In the genomic region with DNA sequence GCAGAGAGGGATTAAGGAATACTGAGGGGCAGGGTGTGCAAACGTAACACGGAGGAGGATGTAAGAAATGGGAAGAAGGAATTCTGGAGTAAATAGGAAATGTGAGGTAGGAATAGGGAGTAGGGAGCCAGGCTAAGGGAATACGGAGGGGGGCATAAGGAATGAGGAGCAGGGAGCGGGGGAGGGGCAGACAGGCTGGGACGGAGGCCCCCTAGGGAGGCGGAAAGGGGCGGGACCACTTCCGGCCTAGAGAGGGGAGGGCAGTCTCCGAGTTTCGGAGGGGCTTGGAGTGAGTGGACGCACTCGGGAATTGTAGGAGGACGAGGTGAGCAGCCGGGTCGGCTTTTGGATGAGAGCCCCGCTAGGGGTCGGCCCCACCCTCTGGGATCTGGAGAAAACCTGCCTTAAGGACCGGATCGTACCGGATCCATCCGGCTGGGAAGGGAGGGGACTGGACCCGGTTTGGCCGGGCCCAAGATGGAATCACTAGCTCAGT, we compare ENCODE assay signal across 8 cellular contexts. TPM values are rescaled to one million over a fixed set of nuclear protein-coding genes. Genes with fewer than 3 reads are reported as not detected.
DNase-seq lines count a peak whose midpoint lies in the region; ATAC-seq and TF ChIP-seq lines count a peak whose summit lies in the region.

No MANE protein-coding gene starts in this region.

- no peaks in the 10 kb centered on the region for H3K9me3 Mint-ChIP-seq in activated CD4-positive, alpha-beta memory T cell treated with anti-CD3 and anti-CD28 coated beads, Interleukin-2, amount 10 ng/mL, durations not matched to agents 7 days and 5 days

- H3K36me3 ChIP-seq in stomach: peaks cover 9 to 34% (median 32%) of the 10 kb centered on the region in 4 donors

- DNase-seq in DMS153 (lab: John Stamatoyannopoulos, UW): peak; percentile 35
- no peak for DNase-seq in DMS153 treated with DMSO at 0.1 percent for 48 hours (lab: John Stamatoyannopoulos, UW; ENCODE audit: unreplicated experiment)
- peak; percentile 69 for DNase-seq in NCI-H1694 treated with DMSO at 0.1 percent for 48 hours (lab: John Stamatoyannopoulos, UW)
- DNase-seq in activated CD4-positive, alpha-beta memory T cell treated with anti-CD3 and anti-CD28 coated beads, Interleukin-2, amount 10 ng/mL, durations not matched to agents 7 days and 5 days: no peak
- peak; percentile 23 for DNase-seq in epidermal melanocyte (ENCODE audit: insufficient read length, low spot score)
- DNase-seq in mucosa of gallbladder (ENCODE audit: low spot score): peak; percentile 51
- DNase-seq in stomach: peak; percentile 58

- peaks cover 10% of the 10 kb centered on the region for H3K27me3 Mint-ChIP-seq in activated CD4-positive, alpha-beta memory T cell treated with anti-CD3 and anti-CD28 coated beads, Interleukin-2, amount 10 ng/mL, durations not matched to agents 7 days and 5 days

- H3K4me1 ChIP-seq in stomach: peaks cover 10 to 20% (median 19%) of the 10 kb centered on the region in 4 donors

- peaks cover 22% of the 10 kb centered on the region for H3K36me3 Mint-ChIP-seq in activated CD4-positive, alpha-beta memory T cell treated with anti-CD3 and anti-CD28 coated beads, Interleukin-2, amount 10 ng/mL, durations not matched to agents 7 days and 5 days (ENCODE audit: low read depth)

- no peak for TF ChIP-seq POLR2A in stomach (IDR thresholded peaks at IDR 0.05)

- peak overlapping the region; percentile 84 for H3K4me3 Mint-ChIP-seq in activated CD4-positive, alpha-beta memory T cell treated with anti-CD3 and anti-CD28 coated beads, Interleukin-2, amount 10 ng/mL, durations not matched to agents 7 days and 5 days

- POLR2A ChIA-PET in activated CD4-positive, alpha-beta memory T cell treated with anti-CD3 and anti-CD28 coated beads, Interleukin-2, amount 10 ng/mL, durations not matched to agents 7 days and 5 days (lab: Charles Lee): interaction anchor here (0.7 to 2.4 kb wide), 7 partner anchors 60 to 625 kb away, joined by 3 to 21 read pairs (median 4); partner anchors contain the start of genes APEX2, FAM120C, GNL3L and TSR2

- H3K27ac Mint-ChIP-seq in activated CD4-positive, alpha-beta memory T cell treated with anti-CD3 and anti-CD28 coated beads, Interleukin-2, amount 10 ng/mL, durations not matched to agents 7 days and 5 days: peak overlapping the region; percentile 87

- TF ChIP-seq CTCF in stomach (IDR thresholded peaks at IDR 0.05): no peak

- TF ChIP-seq EP300 in stomach (IDR thresholded peaks at IDR 0.05): no peak

- H3K9me3 ChIP-seq in stomach: no peaks in the 10 kb centered on the region

- no peaks in the 10 kb centered on the region for H3K27me3 ChIP-seq in stomach

- H3K4me1 Mint-ChIP-seq in activated CD4-positive, alpha-beta memory T cell treated with anti-CD3 and anti-CD28 coated beads, Interleukin-2, amount 10 ng/mL, durations not matched to agents 7 days and 5 days: peaks cover 30% of the 10 kb centered on the region

- CTCF ChIA-PET in activated CD4-positive, alpha-beta memory T cell treated with anti-CD3 and anti-CD28 coated beads, Interleukin-2, amount 10 ng/mL, durations not matched to agents 7 days and 5 days (lab: Charles Lee): interaction anchor here (1.7 kb wide), 1 partner anchor 169 kb away, joined by 7 read pairs; no protein-coding TSS in a partner anchor

- intact Hi-C loops in stomach (cut with DNase I; ENCODE audit: low total_unique reads): no loop called here

- H3K4me3 ChIP-seq in stomach: peak overlapping the region; percentile 56 to 84 (median 66)

- peak; percentile 23 for ATAC-seq in HG02588 (IDR thresholded peaks at IDR 0.05; ENCODE audit: unreplicated experiment)

- H3K27ac ChIP-seq in stomach: peak overlapping the region; percentile 72 to 90 (median 84)

- WGBS in stomach, 5 donors: 0 to 49% (median 7%) methylated on average over 16 to 23 of the region's 23 CpGs

RNA-seq across cellular contexts. Expression of gene MAGED2, which starts 0.6 kb away (rescaled TPM):
- 10 to 100 TPM; 63.3 to 70.1 TPM for total RNA-seq in activated CD4-positive, alpha-beta memory T cell treated with anti-CD3 and anti-CD28 coated beads, Interleukin-2, amount 10 ng/mL, durations not matched to agents 7 days and 5 days
- 145 TPM for total RNA-seq in mucosa of gallbladder
- total RNA-seq in stomach: 100 to 1,000 TPM in 1 of 5 donors, 10 to 100 TPM in 3, 1 to 10 TPM in 1; 4.1 to 220 (median 85.8) TPM
- polyA plus RNA-seq in stomach: 10 to 100 TPM; 48.6 to 76.3 (median 51.9) TPM

RNA-seq across cellular contexts. Expression of gene ITIH6, which starts 10.1 kb away (rescaled TPM):
- total RNA-seq in activated CD4-positive, alpha-beta memory T cell treated with anti-CD3 and anti-CD28 coated beads, Interleukin-2, amount 10 ng/mL, durations not matched to agents 7 days and 5 days: not detected
- total RNA-seq in mucosa of gallbladder: not detected
- total RNA-seq in stomach: not detected
- polyA plus RNA-seq in stomach: not detected

Comparison
In these comparisons a context has a peak if more than half of its experiments do, and no peak if none do; other contexts are left out.
1. DNase-seq: peak in DMS153 (single experiment), NCI-H1694 treated with DMSO at 0.1 percent for 48 hours (single experiment), epidermal melanocyte (single experiment), mucosa of gallbladder (single experiment) and stomach (single experiment); none in DMS153 treated with DMSO at 0.1 percent for 48 hours (single experiment) and activated CD4-positive, alpha-beta memory T cell treated with anti-CD3 and anti-CD28 coated beads, Interleukin-2, amount 10 ng/mL, durations not matched to agents 7 days and 5 days (single experiment).